In the genomic region with DNA sequence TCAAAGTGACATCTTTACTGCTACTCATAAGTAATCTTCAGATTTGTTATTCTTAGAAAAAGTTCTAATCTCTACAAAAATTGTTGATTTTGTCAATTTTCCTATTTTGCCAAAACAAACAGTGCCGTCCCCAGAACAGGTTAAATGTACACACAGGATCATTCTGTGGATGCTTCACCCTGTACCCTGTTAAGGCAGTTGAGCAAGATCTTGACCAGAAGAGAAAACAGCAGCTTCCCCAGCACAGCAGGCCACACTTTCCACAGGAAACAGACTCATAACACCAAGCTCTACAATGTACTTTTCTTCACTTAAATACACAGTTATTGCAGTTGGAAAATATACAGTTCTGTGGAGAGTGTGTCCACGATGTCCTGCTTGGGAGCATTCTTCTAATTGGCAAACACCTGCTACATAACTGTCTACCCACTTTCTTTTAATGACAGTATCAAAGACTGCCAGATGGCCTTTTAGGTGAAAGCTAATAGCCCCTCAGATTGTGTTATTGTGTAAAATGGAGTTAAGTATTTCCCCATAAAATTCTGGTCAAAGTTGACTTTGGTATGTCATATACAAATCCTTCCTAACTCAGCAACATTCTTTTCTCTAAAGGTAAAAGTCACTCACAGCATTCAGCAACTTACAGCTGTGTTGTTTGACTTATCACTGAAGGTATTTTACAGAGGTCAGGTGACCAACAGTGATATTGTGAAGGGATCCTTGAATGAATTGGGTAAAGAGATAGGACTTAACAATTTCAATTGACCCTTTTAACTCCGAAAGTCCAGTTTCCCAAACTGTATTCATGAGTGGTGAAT, we compare ENCODE assay signal across 1 cellular context.
TF ChIP-seq lines count a peak whose summit lies in the region.

No MANE protein-coding gene starts in this region.

TF ChIP-seq in HepG2, 621 proteins besides CTCF, POLR2A, EP300 and RAD21 (continued from another document and continues in another):
- TF ChIP-seq, protein P1, sequence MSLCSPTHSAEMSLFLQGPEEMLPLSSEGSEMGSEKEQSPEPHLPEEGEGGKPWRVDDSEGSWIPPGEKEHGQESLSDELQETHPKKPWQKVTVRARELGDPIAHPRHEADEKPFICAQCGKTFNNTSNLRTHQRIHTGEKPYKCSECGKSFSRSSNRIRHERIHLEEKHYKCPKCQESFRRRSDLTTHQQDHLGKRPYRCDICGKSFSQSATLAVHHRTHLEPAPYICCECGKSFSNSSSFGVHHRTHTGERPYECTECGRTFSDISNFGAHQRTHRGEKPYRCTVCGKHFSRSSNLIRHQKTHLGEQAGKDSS (CRISPR knock-in tag; IDR thresholded peaks at IDR 0.05; ENCODE audit: borderline replicate concordance, low read depth), result peak; percentile 87; the same call in 1 of the 2 replicates
- TF ChIP-seq, protein P2, sequence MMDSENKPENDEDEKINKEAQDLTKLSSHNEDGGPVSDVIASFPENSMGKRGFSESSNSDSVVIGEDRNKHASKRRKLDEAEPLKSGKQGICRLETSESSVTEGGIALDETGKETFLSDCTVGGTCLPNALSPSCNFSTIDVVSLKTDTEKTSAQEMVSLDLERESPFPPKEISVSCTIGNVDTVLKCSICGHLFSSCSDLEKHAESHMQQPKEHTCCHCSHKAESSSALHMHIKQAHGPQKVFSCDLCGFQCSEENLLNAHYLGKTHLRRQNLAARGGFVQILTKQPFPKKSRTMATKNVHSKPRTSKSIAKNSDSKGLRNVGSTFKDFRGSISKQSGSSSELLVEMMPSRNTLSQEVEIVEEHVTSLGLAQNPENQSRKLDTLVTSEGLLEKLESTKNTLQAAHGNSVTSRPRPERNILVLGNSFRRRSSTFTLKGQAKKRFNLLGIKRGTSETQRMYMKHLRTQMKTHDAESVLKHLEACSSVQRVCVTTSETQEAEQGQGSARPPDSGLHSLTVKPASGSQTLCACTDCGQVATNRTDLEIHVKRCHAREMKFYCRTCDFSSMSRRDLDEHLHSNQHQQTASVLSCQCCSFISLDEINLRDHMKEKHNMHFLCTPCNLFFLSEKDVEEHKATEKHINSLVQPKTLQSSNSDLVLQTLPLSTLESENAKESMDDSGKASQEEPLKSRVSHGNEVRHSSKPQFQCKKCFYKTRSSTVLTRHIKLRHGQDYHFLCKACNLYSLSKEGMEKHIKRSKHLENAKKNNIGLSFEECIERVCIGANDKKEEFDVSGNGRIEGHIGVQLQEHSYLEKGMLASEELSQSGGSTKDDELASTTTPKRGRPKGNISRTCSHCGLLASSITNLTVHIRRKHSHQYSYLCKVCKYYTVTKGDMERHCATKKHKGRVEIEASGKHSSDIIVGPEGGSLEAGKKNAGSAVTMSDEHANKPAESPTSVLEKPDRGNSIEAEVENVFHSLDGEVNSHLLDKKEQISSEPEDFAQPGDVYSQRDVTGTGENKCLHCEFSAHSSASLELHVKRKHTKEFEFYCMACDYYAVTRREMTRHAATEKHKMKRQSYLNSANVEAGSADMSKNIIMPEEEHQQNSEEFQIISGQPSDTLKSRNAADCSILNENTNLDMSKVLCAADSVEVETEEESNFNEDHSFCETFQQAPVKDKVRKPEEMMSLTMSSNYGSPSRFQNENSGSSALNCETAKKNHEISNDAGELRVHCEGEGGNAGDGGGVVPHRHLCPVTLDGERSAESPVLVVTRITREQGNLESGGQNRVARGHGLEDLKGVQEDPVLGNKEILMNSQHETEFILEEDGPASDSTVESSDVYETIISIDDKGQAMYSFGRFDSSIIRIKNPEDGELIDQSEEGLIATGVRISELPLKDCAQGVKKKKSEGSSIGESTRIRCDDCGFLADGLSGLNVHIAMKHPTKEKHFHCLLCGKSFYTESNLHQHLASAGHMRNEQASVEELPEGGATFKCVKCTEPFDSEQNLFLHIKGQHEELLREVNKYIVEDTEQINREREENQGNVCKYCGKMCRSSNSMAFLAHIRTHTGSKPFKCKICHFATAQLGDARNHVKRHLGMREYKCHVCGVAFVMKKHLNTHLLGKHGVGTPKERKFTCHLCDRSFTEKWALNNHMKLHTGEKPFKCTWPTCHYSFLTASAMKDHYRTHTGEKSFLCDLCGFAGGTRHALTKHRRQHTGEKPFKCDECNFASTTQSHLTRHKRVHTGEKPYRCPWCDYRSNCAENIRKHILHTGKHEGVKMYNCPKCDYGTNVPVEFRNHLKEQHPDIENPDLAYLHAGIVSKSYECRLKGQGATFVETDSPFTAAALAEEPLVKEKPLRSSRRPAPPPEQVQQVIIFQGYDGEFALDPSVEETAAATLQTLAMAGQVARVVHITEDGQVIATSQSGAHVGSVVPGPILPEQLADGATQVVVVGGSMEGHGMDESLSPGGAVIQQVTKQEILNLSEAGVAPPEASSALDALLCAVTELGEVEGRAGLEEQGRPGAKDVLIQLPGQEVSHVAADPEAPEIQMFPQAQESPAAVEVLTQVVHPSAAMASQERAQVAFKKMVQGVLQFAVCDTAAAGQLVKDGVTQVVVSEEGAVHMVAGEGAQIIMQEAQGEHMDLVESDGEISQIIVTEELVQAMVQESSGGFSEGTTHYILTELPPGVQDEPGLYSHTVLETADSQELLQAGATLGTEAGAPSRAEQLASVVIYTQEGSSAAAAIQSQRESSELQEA (CRISPR knock-in tag; IDR thresholded peaks at IDR 0.05; ENCODE audit: not compliant biosample characterization), result no peak
- no peak for TF ChIP-seq XBP1 (CRISPR knock-in tag; IDR thresholded peaks at IDR 0.05)
- peak; percentile 89; the same call in 1 of the 2 replicates for TF ChIP-seq TOE1 (CRISPR knock-in tag; IDR thresholded peaks at IDR 0.05)
- TF ChIP-seq, protein P3, sequence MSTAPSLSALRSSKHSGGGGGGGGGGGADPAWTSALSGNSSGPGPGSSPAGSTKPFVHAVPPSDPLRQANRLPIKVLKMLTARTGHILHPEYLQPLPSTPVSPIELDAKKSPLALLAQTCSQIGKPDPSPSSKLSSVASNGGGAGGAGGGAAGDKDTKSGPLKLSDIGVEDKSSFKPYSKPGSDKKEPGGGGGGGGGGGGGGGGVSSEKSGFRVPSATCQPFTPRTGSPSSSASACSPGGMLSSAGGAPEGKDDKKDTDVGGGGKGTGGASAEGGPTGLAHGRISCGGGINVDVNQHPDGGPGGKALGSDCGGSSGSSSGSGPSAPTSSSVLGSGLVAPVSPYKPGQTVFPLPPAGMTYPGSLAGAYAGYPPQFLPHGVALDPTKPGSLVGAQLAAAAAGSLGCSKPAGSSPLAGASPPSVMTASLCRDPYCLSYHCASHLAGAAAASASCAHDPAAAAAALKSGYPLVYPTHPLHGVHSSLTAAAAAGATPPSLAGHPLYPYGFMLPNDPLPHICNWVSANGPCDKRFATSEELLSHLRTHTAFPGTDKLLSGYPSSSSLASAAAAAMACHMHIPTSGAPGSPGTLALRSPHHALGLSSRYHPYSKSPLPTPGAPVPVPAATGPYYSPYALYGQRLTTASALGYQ (CRISPR knock-in tag; IDR thresholded peaks at IDR 0.05), result peak; percentile 89
- peak; percentile 94 for TF ChIP-seq KDM1A (CRISPR knock-in tag; IDR thresholded peaks at IDR 0.05)
- TF ChIP-seq, protein P4, sequence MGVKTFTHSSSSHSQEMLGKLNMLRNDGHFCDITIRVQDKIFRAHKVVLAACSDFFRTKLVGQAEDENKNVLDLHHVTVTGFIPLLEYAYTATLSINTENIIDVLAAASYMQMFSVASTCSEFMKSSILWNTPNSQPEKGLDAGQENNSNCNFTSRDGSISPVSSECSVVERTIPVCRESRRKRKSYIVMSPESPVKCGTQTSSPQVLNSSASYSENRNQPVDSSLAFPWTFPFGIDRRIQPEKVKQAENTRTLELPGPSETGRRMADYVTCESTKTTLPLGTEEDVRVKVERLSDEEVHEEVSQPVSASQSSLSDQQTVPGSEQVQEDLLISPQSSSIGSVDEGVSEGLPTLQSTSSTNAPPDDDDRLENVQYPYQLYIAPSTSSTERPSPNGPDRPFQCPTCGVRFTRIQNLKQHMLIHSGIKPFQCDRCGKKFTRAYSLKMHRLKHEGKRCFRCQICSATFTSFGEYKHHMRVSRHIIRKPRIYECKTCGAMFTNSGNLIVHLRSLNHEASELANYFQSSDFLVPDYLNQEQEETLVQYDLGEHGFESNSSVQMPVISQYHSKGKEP (CRISPR knock-in tag; IDR thresholded peaks at IDR 0.05), result no peak
- peak; percentile 80 for TF ChIP-seq ASH2L (IDR thresholded peaks at IDR 0.05; ENCODE audit: insufficient read length, low read depth, low read length)
- no peak for TF ChIP-seq MED13 (CRISPR knock-in tag; IDR thresholded peaks at IDR 0.05)
- TF ChIP-seq, protein P5, sequence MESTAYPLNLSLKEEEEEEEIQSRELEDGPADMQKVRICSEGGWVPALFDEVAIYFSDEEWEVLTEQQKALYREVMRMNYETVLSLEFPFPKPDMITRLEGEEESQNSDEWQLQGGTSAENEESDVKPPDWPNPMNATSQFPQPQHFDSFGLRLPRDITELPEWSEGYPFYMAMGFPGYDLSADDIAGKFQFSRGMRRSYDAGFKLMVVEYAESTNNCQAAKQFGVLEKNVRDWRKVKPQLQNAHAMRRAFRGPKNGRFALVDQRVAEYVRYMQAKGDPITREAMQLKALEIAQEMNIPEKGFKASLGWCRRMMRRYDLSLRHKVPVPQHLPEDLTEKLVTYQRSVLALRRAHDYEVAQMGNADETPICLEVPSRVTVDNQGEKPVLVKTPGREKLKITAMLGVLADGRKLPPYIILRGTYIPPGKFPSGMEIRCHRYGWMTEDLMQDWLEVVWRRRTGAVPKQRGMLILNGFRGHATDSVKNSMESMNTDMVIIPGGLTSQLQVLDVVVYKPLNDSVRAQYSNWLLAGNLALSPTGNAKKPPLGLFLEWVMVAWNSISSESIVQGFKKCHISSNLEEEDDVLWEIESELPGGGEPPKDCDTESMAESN (CRISPR knock-in tag; conservative IDR thresholded peaks at IDR 0.05), result peak; percentile 82; the same call in 1 of the 2 replicates
- peak; percentile 57 for TF ChIP-seq POLR2G (IDR thresholded peaks at IDR 0.05; ENCODE audit: low read depth, low read length)
- TF ChIP-seq ZBTB42 (CRISPR knock-in tag; IDR thresholded peaks at IDR 0.05), result peak; percentile 93
- TF ChIP-seq ZNF317 (CRISPR knock-in tag; IDR thresholded peaks at IDR 0.05), result peak; percentile 82; the same call in 1 of the 2 replicates
- TF ChIP-seq SPEN (CRISPR knock-in tag; IDR thresholded peaks at IDR 0.05; ENCODE audit: low read depth), result peak; percentile 77
- TF ChIP-seq, protein P6, sequence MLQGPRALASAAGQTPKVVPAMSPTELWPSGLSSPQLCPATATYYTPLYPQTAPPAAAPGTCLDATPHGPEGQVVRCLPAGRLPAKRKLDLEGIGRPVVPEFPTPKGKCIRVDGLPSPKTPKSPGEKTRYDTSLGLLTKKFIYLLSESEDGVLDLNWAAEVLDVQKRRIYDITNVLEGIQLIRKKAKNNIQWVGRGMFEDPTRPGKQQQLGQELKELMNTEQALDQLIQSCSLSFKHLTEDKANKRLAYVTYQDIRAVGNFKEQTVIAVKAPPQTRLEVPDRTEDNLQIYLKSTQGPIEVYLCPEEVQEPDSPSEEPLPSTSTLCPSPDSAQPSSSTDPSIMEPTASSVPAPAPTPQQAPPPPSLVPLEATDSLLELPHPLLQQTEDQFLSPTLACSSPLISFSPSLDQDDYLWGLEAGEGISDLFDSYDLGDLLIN (CRISPR knock-in tag; IDR thresholded peaks at IDR 0.05; ENCODE audit: borderline replicate concordance), result no peak
- peak; percentile 95 for TF ChIP-seq SSRP1 (CRISPR knock-in tag; IDR thresholded peaks at IDR 0.05)
- TF ChIP-seq NCOA2 (CRISPR knock-in tag; IDR thresholded peaks at IDR 0.05), result peak; percentile 94
- TF ChIP-seq, protein P7, sequence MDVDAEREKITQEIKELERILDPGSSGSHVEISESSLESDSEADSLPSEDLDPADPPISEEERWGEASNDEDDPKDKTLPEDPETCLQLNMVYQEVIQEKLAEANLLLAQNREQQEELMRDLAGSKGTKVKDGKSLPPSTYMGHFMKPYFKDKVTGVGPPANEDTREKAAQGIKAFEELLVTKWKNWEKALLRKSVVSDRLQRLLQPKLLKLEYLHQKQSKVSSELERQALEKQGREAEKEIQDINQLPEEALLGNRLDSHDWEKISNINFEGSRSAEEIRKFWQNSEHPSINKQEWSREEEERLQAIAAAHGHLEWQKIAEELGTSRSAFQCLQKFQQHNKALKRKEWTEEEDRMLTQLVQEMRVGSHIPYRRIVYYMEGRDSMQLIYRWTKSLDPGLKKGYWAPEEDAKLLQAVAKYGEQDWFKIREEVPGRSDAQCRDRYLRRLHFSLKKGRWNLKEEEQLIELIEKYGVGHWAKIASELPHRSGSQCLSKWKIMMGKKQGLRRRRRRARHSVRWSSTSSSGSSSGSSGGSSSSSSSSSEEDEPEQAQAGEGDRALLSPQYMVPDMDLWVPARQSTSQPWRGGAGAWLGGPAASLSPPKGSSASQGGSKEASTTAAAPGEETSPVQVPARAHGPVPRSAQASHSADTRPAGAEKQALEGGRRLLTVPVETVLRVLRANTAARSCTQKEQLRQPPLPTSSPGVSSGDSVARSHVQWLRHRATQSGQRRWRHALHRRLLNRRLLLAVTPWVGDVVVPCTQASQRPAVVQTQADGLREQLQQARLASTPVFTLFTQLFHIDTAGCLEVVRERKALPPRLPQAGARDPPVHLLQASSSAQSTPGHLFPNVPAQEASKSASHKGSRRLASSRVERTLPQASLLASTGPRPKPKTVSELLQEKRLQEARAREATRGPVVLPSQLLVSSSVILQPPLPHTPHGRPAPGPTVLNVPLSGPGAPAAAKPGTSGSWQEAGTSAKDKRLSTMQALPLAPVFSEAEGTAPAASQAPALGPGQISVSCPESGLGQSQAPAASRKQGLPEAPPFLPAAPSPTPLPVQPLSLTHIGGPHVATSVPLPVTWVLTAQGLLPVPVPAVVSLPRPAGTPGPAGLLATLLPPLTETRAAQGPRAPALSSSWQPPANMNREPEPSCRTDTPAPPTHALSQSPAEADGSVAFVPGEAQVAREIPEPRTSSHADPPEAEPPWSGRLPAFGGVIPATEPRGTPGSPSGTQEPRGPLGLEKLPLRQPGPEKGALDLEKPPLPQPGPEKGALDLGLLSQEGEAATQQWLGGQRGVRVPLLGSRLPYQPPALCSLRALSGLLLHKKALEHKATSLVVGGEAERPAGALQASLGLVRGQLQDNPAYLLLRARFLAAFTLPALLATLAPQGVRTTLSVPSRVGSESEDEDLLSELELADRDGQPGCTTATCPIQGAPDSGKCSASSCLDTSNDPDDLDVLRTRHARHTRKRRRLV (CRISPR knock-in tag; IDR thresholded peaks at IDR 0.05), result no peak
- TF ChIP-seq SOX6 (IDR thresholded peaks at IDR 0.05), result no peak
- peak; percentile 95 for TF ChIP-seq SOX6 (CRISPR knock-in tag; IDR thresholded peaks at IDR 0.05)
- TF ChIP-seq SP1 (IDR thresholded peaks at IDR 0.05), result no peak
- TF ChIP-seq SP1 (CRISPR knock-in tag; IDR thresholded peaks at IDR 0.05), result 0 out of 2 replicates have a peak, but pooled peaks have one; percentile 9
- TF ChIP-seq NR2F6 (IDR thresholded peaks at IDR 0.05), result peak; percentile 85; the same call in 1 of the 2 replicates
- peak; percentile 84 for TF ChIP-seq NR2F6 (CRISPR knock-in tag; IDR thresholded peaks at IDR 0.05)
- TF ChIP-seq SAP130 (CRISPR knock-in tag; IDR thresholded peaks at IDR 0.05; ENCODE audit: low read depth), result peak; percentile 88
- no peak for TF ChIP-seq ZNF530 (CRISPR knock-in tag; IDR thresholded peaks at IDR 0.05; ENCODE audit: low read depth)
- TF ChIP-seq, protein P8, sequence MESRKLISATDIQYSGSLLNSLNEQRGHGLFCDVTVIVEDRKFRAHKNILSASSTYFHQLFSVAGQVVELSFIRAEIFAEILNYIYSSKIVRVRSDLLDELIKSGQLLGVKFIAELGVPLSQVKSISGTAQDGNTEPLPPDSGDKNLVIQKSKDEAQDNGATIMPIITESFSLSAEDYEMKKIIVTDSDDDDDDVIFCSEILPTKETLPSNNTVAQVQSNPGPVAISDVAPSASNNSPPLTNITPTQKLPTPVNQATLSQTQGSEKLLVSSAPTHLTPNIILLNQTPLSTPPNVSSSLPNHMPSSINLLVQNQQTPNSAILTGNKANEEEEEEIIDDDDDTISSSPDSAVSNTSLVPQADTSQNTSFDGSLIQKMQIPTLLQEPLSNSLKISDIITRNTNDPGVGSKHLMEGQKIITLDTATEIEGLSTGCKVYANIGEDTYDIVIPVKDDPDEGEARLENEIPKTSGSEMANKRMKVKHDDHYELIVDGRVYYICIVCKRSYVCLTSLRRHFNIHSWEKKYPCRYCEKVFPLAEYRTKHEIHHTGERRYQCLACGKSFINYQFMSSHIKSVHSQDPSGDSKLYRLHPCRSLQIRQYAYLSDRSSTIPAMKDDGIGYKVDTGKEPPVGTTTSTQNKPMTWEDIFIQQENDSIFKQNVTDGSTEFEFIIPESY (CRISPR knock-in tag; IDR thresholded peaks at IDR 0.05), result peak; percentile 63; the same call in 1 of the 2 replicates
